ENCODE assay signal across 16 cellular contexts in genomic region chr1:18322353-18323032, GRCh38.
A peak's percentile ranks its signal among the peaks of the same experiment; 100 is the strongest.
DNase-seq lines count a peak whose midpoint lies in the region; ATAC-seq, FAIRE-seq and TF ChIP-seq lines count a peak whose summit lies in the region.
"Had no signal": no experiment of that assay in that cellular context is flagged by ENCODE, and none has a peak within 500 bp of the region (broad histone marks: within the 10 kb centered on the region; RNA-seq: fewer than 3 reads in every experiment).

No MANE protein-coding gene starts in this region.

- no peak for TF ChIP-seq RAD21 in HepG2 (CRISPR knock-in tag; IDR thresholded peaks at IDR 0.05)

- WGBS in HepG2 (ENCODE audit: low lambda C conversion rate), result 70% methylated on average over 20 of the region's 22 CpGs

- POLR2A ChIA-PET in HepG2 (lab: Yijun Ruan, JAX), result no interaction called here

- H3K27me3 ChIP-seq in HepG2 (ENCODE audit: control insufficient read depth in 1 of 2, insufficient read depth in 2 of 2, low read length in 2 of 2), result peaks cover 0 to 3% of the 10 kb centered on the region in 2 experiments; a peak in 1 of 5 replicates
- H3K27me3 ChIP-seq in foreskin keratinocyte, result no peaks in the 10 kb centered on the region
- H3K27me3 ChIP-seq: SJSA1 had no signal

- H3K4me2 ChIP-seq in HepG2 (ENCODE audit: low read depth, low read length), result no peak overlapping the region

- CTCF ChIA-PET in HepG2 (lab: Yijun Ruan, JAX; ENCODE audit: low intra/inter-chr PET ratio, low total read pairs), result no interaction called here

- TF ChIP-seq CTCF in GM12872 (IDR thresholded peaks at IDR 0.05; ENCODE audit: insufficient read depth, low read depth, low read length), result peak; percentile 37
- TF ChIP-seq CTCF in HepG2 (CRISPR knock-in tag; IDR thresholded peaks at IDR 0.05), result peak; percentile 63
- no peak for TF ChIP-seq CTCF in foreskin keratinocyte (conservative IDR thresholded peaks at IDR 0.05)

- no peaks in the 10 kb centered on the region for H3K36me3 ChIP-seq in HepG2 (replicated peaks in 1 of 2; ENCODE audit: control insufficient read depth in 1 of 2, insufficient read depth in 2 of 2, low read length in 2 of 2)
- H3K36me3 ChIP-seq: heart left ventricle, lower lobe of right lung, SJSA1 had no signal

- no peaks in the 10 kb centered on the region for H3K79me2 ChIP-seq in HepG2 (ENCODE audit: insufficient read depth, low read length)

- H3K9me3 ChIP-seq in HepG2 (ENCODE audit: low read length), result no peaks in the 10 kb centered on the region
- H3K9me3 ChIP-seq: lower lobe of right lung, SJSA1 had no signal

- TF ChIP-seq POLR2A in HepG2 (IDR thresholded peaks at IDR 0.05; ENCODE audit: insufficient read depth in 1 of 2, low read depth in 2 of 2, low read length in 2 of 2), result no peak

- H3K4me1 ChIP-seq in HepG2 (ENCODE audit: insufficient read depth, low read length) (peaks cover 34% of the 10 kb centered on the region), foreskin keratinocyte (no peaks in the 10 kb centered on the region)
- H3K4me1 ChIP-seq: heart left ventricle, lower lobe of right lung, SJSA1 had no signal

- DNase-seq in NCI-H2196 (lab: John Stamatoyannopoulos, UW; ENCODE audit: unreplicated experiment) (peak; percentile 22), NCI-H2196 treated with DMSO at 0.1 percent for 48 hours (lab: John Stamatoyannopoulos, UW; ENCODE audit: unreplicated experiment) (no peak), OCI-M1 (lab: John Stamatoyannopoulos, UW) (peak; percentile 0), HepG2 (ENCODE audit: low spot score) (no peak), hippocampal formation (lab: John Stamatoyannopoulos, UW) (no peak), KBM-7 (no peak), foreskin keratinocyte (no peak)
- DNase-seq: activated CD4-positive, CD25-positive, alpha-beta regulatory T cell treated with anti-CD3 and anti-CD28 coated beads, Interleukin-2, amount 50 U/mL, for 72 hours; DMS79 treated with DMSO at 0.1 percent for 48 hours; heart left ventricle; lower lobe of right lung; NCI-H446 had no signal

- no peak for FAIRE-seq in HepG2 (lab: Jason Lieb, UNC)
- FAIRE-seq: urothelium cell line had no signal

- no peak overlapping the region for H2AFZ ChIP-seq in HepG2 (ENCODE audit: low read length)

- no peak overlapping the region for H3K27ac ChIP-seq in HepG2 (ENCODE audit: extremely low read length, insufficient read depth, low read length)
- no peak overlapping the region for H3K27ac ChIP-seq in foreskin keratinocyte
- H3K27ac ChIP-seq: heart left ventricle, lower lobe of right lung, SJSA1 had no signal

- no peak overlapping the region for H3K4me3 ChIP-seq in HepG2 (replicated peaks in 1 of 3; ENCODE audit: insufficient read depth in 1 of 3, low read depth in 2 of 3, low read length in 3 of 3)
- H3K4me3 ChIP-seq: heart left ventricle, lower lobe of right lung, SJSA1 had no signal

- in situ Hi-C loops in HepG2 (cut with HindIII; ENCODE audit: extremely low pct_ligation_motif_present, low pct_unique_long_range_greater_than_20kb), result no loop called here
- in situ Hi-C loops in KBM-7 (cut with MboI; ENCODE audit: low pct_unique_long_range_greater_than_20kb, low sequenced_read_pairs), result no loop called here

- intact Hi-C loops in HepG2 (cut with micrococcal nuclease; ENCODE audit: unreplicated experiment), result no loop called here

- H3K9ac ChIP-seq in HepG2 (ENCODE audit: insufficient read depth, low read depth, low read length), result no peak overlapping the region

- no TSS peak for BruUV-seq in HepG2 (replicated peaks; lab: Mats Ljungman, UMichigan)

- no peaks in the 10 kb centered on the region for H4K20me1 ChIP-seq in HepG2 (ENCODE audit: insufficient read depth, low read length)

- ATAC-seq in HepG2 (peak; percentile 45; the same call in 2 of the 3 replicates), foreskin keratinocyte (no peak)
- ATAC-seq: activated T-helper 17 cell treated with anti-CD3 and anti-CD28 coated beads, Interleukin-2, amount 50 U/mL, for 72 hours; heart left ventricle; lower lobe of right lung had no signal

- TF ChIP-seq EP300 in HepG2 (IDR thresholded peaks at IDR 0.05; ENCODE audit: low read depth in 2 of 2, low read length in 2 of 2) (no peak), HepG2 (CRISPR knock-in tag; IDR thresholded peaks at IDR 0.05; ENCODE audit: borderline replicate concordance) (no peak)

TF ChIP-seq in HepG2, 621 proteins besides CTCF, POLR2A, EP300 and RAD21 (continues in another document):
- TF ChIP-seq, protein P1, sequence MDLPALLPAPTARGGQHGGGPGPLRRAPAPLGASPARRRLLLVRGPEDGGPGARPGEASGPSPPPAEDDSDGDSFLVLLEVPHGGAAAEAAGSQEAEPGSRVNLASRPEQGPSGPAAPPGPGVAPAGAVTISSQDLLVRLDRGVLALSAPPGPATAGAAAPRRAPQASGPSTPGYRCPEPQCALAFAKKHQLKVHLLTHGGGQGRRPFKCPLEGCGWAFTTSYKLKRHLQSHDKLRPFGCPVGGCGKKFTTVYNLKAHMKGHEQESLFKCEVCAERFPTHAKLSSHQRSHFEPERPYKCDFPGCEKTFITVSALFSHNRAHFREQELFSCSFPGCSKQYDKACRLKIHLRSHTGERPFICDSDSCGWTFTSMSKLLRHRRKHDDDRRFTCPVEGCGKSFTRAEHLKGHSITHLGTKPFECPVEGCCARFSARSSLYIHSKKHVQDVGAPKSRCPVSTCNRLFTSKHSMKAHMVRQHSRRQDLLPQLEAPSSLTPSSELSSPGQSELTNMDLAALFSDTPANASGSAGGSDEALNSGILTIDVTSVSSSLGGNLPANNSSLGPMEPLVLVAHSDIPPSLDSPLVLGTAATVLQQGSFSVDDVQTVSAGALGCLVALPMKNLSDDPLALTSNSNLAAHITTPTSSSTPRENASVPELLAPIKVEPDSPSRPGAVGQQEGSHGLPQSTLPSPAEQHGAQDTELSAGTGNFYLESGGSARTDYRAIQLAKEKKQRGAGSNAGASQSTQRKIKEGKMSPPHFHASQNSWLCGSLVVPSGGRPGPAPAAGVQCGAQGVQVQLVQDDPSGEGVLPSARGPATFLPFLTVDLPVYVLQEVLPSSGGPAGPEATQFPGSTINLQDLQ (CRISPR knock-in tag; IDR thresholded peaks at IDR 0.05), result no peak
- TF ChIP-seq, protein P2, sequence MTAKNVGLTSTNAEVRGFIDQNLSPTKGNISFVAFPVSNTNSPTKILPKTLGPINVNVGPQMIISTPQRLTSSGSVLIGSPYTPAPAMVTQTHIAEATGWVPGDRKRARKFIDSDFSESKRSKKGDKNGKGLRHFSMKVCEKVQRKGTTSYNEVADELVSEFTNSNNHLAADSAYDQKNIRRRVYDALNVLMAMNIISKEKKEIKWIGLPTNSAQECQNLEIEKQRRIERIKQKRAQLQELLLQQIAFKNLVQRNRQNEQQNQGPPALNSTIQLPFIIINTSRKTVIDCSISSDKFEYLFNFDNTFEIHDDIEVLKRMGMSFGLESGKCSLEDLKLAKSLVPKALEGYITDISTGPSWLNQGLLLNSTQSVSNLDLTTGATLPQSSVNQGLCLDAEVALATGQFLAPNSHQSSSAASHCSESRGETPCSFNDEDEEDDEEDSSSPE (CRISPR knock-in tag; IDR thresholded peaks at IDR 0.05), result peak; percentile 49; the same call in 1 of the 2 replicates
- TF ChIP-seq, protein P3, sequence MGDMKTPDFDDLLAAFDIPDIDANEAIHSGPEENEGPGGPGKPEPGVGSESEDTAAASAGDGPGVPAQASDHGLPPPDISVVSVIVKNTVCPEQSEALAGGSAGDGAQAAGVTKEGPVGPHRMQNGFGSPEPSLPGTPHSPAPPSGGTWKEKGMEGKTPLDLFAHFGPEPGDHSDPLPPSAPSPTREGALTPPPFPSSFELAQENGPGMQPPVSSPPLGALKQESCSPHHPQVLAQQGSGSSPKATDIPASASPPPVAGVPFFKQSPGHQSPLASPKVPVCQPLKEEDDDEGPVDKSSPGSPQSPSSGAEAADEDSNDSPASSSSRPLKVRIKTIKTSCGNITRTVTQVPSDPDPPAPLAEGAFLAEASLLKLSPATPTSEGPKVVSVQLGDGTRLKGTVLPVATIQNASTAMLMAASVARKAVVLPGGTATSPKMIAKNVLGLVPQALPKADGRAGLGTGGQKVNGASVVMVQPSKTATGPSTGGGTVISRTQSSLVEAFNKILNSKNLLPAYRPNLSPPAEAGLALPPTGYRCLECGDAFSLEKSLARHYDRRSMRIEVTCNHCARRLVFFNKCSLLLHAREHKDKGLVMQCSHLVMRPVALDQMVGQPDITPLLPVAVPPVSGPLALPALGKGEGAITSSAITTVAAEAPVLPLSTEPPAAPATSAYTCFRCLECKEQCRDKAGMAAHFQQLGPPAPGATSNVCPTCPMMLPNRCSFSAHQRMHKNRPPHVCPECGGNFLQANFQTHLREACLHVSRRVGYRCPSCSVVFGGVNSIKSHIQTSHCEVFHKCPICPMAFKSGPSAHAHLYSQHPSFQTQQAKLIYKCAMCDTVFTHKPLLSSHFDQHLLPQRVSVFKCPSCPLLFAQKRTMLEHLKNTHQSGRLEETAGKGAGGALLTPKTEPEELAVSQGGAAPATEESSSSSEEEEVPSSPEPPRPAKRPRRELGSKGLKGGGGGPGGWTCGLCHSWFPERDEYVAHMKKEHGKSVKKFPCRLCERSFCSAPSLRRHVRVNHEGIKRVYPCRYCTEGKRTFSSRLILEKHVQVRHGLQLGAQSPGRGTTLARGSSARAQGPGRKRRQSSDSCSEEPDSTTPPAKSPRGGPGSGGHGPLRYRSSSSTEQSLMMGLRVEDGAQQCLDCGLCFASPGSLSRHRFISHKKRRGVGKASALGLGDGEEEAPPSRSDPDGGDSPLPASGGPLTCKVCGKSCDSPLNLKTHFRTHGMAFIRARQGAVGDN (CRISPR knock-in tag; IDR thresholded peaks at IDR 0.05), result peak; percentile 61
- peak; percentile 87 for TF ChIP-seq BHLHE40 (IDR thresholded peaks at IDR 0.05; ENCODE audit: low read length)
- no peak for TF ChIP-seq E2F2 (CRISPR knock-in tag; IDR thresholded peaks at IDR 0.05; ENCODE audit: borderline replicate concordance)
- TF ChIP-seq, protein P4, sequence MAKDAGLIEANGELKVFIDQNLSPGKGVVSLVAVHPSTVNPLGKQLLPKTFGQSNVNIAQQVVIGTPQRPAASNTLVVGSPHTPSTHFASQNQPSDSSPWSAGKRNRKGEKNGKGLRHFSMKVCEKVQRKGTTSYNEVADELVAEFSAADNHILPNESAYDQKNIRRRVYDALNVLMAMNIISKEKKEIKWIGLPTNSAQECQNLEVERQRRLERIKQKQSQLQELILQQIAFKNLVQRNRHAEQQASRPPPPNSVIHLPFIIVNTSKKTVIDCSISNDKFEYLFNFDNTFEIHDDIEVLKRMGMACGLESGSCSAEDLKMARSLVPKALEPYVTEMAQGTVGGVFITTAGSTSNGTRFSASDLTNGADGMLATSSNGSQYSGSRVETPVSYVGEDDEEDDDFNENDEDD (CRISPR knock-in tag; IDR thresholded peaks at IDR 0.05; ENCODE audit: borderline replicate concordance), result peak; percentile 72; the same call in 1 of the 2 replicates

Comparison
In these comparisons a context has a peak if more than half of its experiments do, and no peak if none do; other contexts are left out.
1. DNase-seq: peak in NCI-H2196 (single experiment) and OCI-M1 (single experiment); none in NCI-H2196 treated with DMSO at 0.1 percent for 48 hours (single experiment), HepG2 (single experiment), hippocampal formation (0 of 2), KBM-7 (single experiment) and foreskin keratinocyte (0 of 2).